24 cellular contexts compared by ENCODE assay signal in genomic region chr15:35595656-35596055, GRCh38.
"Had no signal": no experiment of that assay in that cellular context is flagged by ENCODE, and none has a peak within 500 bp of the region (broad histone marks: within the 10 kb centered on the region; RNA-seq: fewer than 3 reads in every experiment).

No MANE protein-coding gene starts in this region.

- H3K4me3 Mint-ChIP-seq: endodermal cell; naive thymus-derived CD8-positive, alpha-beta T cell; neural crest cell had no signal

- DNase-seq: effector CD4-positive, alpha-beta T cell; endodermal cell; foreskin melanocyte; head of caudate nucleus; hippocampal formation; islet precursor cell; mammary epithelial cell; mucosa of descending colon; naive thymus-derived CD8-positive, alpha-beta T cell; posterior cingulate gyrus; sigmoid colon; stimulated activated CD4-positive, alpha-beta T cell treated with anti-CD3 and anti-CD28 coated beads, Interleukin-2, amount 100 ng/mL, for 24 hours; stimulated activated CD4-positive, alpha-beta T cell treated with anti-CD3 and anti-CD28 coated beads, Interleukin-4, amount 100 ng/mL, for 4 hours; stimulated activated naive CD4-positive, alpha-beta T cell; stomach; substantia nigra; transverse colon had no signal

- H3K9me3 ChIP-seq: mucosa of descending colon, right atrium auricular region, sigmoid colon, stomach, thoracic aorta, transverse colon had no signal

- H3K27ac Mint-ChIP-seq: endodermal cell; naive thymus-derived CD8-positive, alpha-beta T cell had no signal

- H3K27ac ChIP-seq: coronary artery, right atrium auricular region, sigmoid colon, skin epidermis, stomach, thoracic aorta, transverse colon had no signal

- H3K27me3 ChIP-seq: right atrium auricular region, sigmoid colon, stomach, transverse colon had no signal

- H3K4me1 ChIP-seq: right atrium auricular region, sigmoid colon, stomach, transverse colon had no signal

- H3K36me3 ChIP-seq: right atrium auricular region, sigmoid colon, stomach, thoracic aorta, transverse colon had no signal

- H3K4me3 ChIP-seq: coronary artery, mucosa of descending colon, right atrium auricular region, sigmoid colon, skin epidermis, stomach, thoracic aorta, transverse colon had no signal

- ATAC-seq: esophagus mucosa; left lobe of liver; mucosa of descending colon; naive thymus-derived CD8-positive, alpha-beta T cell had no signal

- H3K4me1 Mint-ChIP-seq: endodermal cell; naive thymus-derived CD8-positive, alpha-beta T cell; neural crest cell had no signal
